In the genomic region with DNA sequence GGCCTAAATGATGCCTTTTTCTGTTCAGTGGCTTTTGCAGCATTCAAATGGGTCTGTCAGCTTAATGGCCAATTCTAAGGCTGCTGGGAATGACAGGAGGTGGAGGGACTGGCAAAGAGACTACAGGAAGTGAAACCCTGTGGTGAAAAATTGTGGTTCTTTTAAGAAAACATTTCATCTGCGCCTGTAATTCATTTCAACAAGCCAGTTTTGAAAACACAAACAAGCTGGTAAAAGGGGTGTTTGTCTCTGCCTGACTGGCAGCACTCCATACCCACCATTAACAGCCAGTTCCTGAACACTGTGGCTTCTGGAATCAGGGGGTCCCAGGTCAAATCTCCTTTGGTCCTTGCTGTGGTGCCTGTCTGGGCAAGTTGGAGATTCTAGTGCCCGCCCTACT, we compare ENCODE assay signal across 8 cellular contexts. TPM values are rescaled to one million over a fixed set of nuclear protein-coding genes. Genes with fewer than 3 reads are reported as not detected.
A peak's percentile ranks its signal among the peaks of the same experiment; 100 is the strongest.
DNase-seq lines count a peak whose midpoint lies in the region; ATAC-seq and TF ChIP-seq lines count a peak whose summit lies in the region.

No MANE protein-coding gene starts in this region.

- H3K4me1 Mint-ChIP-seq in type B pancreatic cell (ENCODE audit: unreplicated experiment): peaks cover 12% of the 10 kb centered on the region

- no peaks in the 10 kb centered on the region for H3K36me3 Mint-ChIP-seq in type B pancreatic cell

- TF ChIP-seq CTCF in type B pancreatic cell (conservative IDR thresholded peaks at IDR 0.05): no peak

- intact Hi-C loops in left ventricle myocardium superior (cut with micrococcal nuclease): no loop called here

- DNase-seq in Daoy (ENCODE audit: low read depth) (peak; percentile 20), NCI-H146 treated with DMSO at 0.1 percent for 48 hours (lab: John Stamatoyannopoulos, UW; ENCODE audit: unreplicated experiment) (peak; percentile 16), epidermal melanocyte (ENCODE audit: insufficient read length, low spot score) (peak; percentile 55), hypothalamus (lab: John Stamatoyannopoulos, UW) (no peak), left ventricle myocardium superior (no peak), NCI-H226 (no peak), type B pancreatic cell (ENCODE audit: extremely low spot score, unreplicated experiment) (no peak)

- H3K27me3 Mint-ChIP-seq in type B pancreatic cell: peaks cover 14% of the 10 kb centered on the region

- ATAC-seq in GM21381 (IDR thresholded peaks at IDR 0.05; ENCODE audit: unreplicated experiment) (peak; percentile 39), left ventricle myocardium superior (no peak)

- H3K27ac Mint-ChIP-seq in type B pancreatic cell: no peak overlapping the region

- no peaks in the 10 kb centered on the region for H3K9me3 Mint-ChIP-seq in type B pancreatic cell

- H3K4me3 Mint-ChIP-seq in type B pancreatic cell: no peak overlapping the region

RNA-seq across cellular contexts. Expression of gene KDM8, which starts 3.6 kb away (rescaled TPM):
- total RNA-seq in Daoy (2014; rRNA removed; shearing (Covaris generic)): 2.3 and 3.7 TPM in 2 replicates
- total RNA-seq in left ventricle myocardium superior (3.7 TPM), type B pancreatic cell (ENCODE audit: low replicate concordance) (6.3 and 11.1 TPM in 2 replicates)

Comparison
In these comparisons a context has a peak if more than half of its experiments do, and no peak if none do; other contexts are left out.
1. DNase-seq: peak in Daoy (single experiment), NCI-H146 treated with DMSO at 0.1 percent for 48 hours (single experiment) and epidermal melanocyte (single experiment); none in hypothalamus (0 of 51), left ventricle myocardium superior (single experiment), NCI-H226 (single experiment) and type B pancreatic cell (single experiment).